30 cellular contexts compared by ENCODE assay signal in the genomic region with DNA sequence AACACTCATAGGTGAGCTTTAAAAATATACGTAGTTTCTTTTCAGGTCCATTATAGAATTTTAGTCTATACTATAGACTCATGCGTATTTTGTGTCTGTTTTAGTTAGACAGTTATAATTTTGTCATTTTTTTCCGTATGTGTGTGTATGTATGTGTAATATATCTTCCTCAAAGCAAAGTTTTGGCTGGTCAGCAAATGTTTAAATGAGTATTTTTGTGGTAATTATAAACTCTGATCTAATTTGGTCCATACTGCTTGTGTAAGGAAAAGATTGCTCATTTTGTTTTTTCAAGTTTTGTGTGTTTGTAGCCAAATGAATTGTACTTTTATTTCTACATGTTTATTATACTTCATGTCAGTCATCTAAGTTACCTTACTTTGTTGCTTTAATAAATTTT. TPM values are rescaled to one million over a fixed set of nuclear protein-coding genes. Genes with fewer than 3 reads are reported as not detected.
"Had no signal": no experiment of that assay in that cellular context is flagged by ENCODE, and none has a peak within 500 bp of the region (broad histone marks: within the 10 kb centered on the region; RNA-seq: fewer than 3 reads in every experiment).

No MANE protein-coding gene starts in this region.

- H3K27ac ChIP-seq: body of pancreas, esophagus squamous epithelium, gastrocnemius medialis, testis, VCaP had no signal

- H3K4me1 ChIP-seq: body of pancreas, gastrocnemius medialis, testis had no signal

- H3K27ac Mint-ChIP-seq: activated CD4-positive, alpha-beta memory T cell treated with anti-CD3 and anti-CD28 coated beads, Interleukin-2, amount 10 ng/mL, durations not matched to agents 7 days and 5 days; activated CD4-positive, alpha-beta T cell treated with anti-CD3 and anti-CD28 coated beads, Interleukin-2, amount 10 ng/mL, durations not matched to agents 7 days and 5 days; activated naive CD8-positive, alpha-beta T cell had no signal

- FAIRE-seq: urothelium cell line had no signal

- H3K27me3 ChIP-seq: body of pancreas, colonic mucosa, esophagus squamous epithelium, gastrocnemius medialis, testis had no signal

- H3K4me3 Mint-ChIP-seq: activated CD4-positive, alpha-beta memory T cell treated with anti-CD3 and anti-CD28 coated beads, Interleukin-2, amount 10 ng/mL, durations not matched to agents 7 days and 5 days; activated CD4-positive, alpha-beta T cell treated with anti-CD3 and anti-CD28 coated beads, Interleukin-2, amount 10 ng/mL, durations not matched to agents 7 days and 5 days; activated naive CD8-positive, alpha-beta T cell; activated T-cell treated with anti-CD3 and anti-CD28 coated beads, Interleukin-2, amount 50 U/mL, for 4 hours; naive thymus-derived CD8-positive, alpha-beta T cell; neural crest cell had no signal

- DNase-seq: activated CD4-positive, alpha-beta memory T cell treated with anti-CD3 and anti-CD28 coated beads, Interleukin-2, amount 10 ng/mL, durations not matched to agents 7 days and 5 days; activated CD4-positive, alpha-beta T cell treated with anti-CD3 and anti-CD28 coated beads, Interleukin-2, amount 10 ng/mL, durations not matched to agents 7 days and 5 days; activated CD8-positive, alpha-beta memory T cell treated with anti-CD3 and anti-CD28 coated beads, Interleukin-2, amount 50 U/mL, for 48 hours; activated naive CD4-positive, alpha-beta T cell; activated T-cell treated with anti-CD3 and anti-CD28 coated beads, Interleukin-2, amount 50 U/mL, for 4 hours; anterior cingulate cortex; body of pancreas; cerebellar nuclear complex; colonic mucosa; effector CD8-positive, alpha-beta T cell; esophagus squamous epithelium; gastrocnemius medialis; glutamatergic neuron; islet precursor cell; left colon; naive thymus-derived CD8-positive, alpha-beta T cell; nucleus accumbens; right cardiac atrium; stimulated activated CD4-positive, alpha-beta T cell treated with anti-CD3 and anti-CD28 coated beads, Interleukin-15, amount 100 ng/mL, for 24 hours; stimulated activated CD4-positive, alpha-beta T cell treated with anti-CD3 and anti-CD28 coated beads, Interleukin-2, amount 100 ng/mL, for 24 hours; stimulated activated naive CD4-positive, alpha-beta T cell; testis; trophoblast cell had no signal

- H3K36me3 ChIP-seq: colonic mucosa, gastrocnemius medialis had no signal

- H3K9me3 ChIP-seq: body of pancreas, colonic mucosa, esophagus squamous epithelium, gastrocnemius medialis, testis had no signal

- ATAC-seq: activated T-cell treated with anti-CD3 and anti-CD28 coated beads, Interleukin-2, amount 50 U/mL, for 4 hours; body of pancreas; gastrocnemius medialis; left colon; naive thymus-derived CD8-positive, alpha-beta T cell; right cardiac atrium had no signal

- H3K9me3 Mint-ChIP-seq: activated CD4-positive, alpha-beta memory T cell treated with anti-CD3 and anti-CD28 coated beads, Interleukin-2, amount 10 ng/mL, durations not matched to agents 7 days and 5 days; activated CD4-positive, alpha-beta T cell treated with anti-CD3 and anti-CD28 coated beads, Interleukin-2, amount 10 ng/mL, durations not matched to agents 7 days and 5 days; activated T-cell treated with anti-CD3 and anti-CD28 coated beads, Interleukin-2, amount 50 U/mL, for 4 hours; naive thymus-derived CD8-positive, alpha-beta T cell; neural crest cell had no signal

- H3K4me3 ChIP-seq: body of pancreas, colonic mucosa, esophagus squamous epithelium, gastrocnemius medialis, testis had no signal

- H3K27me3 Mint-ChIP-seq: activated CD4-positive, alpha-beta memory T cell treated with anti-CD3 and anti-CD28 coated beads, Interleukin-2, amount 10 ng/mL, durations not matched to agents 7 days and 5 days; activated CD4-positive, alpha-beta T cell treated with anti-CD3 and anti-CD28 coated beads, Interleukin-2, amount 10 ng/mL, durations not matched to agents 7 days and 5 days; activated naive CD8-positive, alpha-beta T cell; naive thymus-derived CD8-positive, alpha-beta T cell had no signal

RNA-seq across cellular contexts. Expression of gene KCTD4, which starts 20.5 kb away (rescaled TPM):
- total RNA-seq: activated CD4-positive, alpha-beta memory T cell treated with anti-CD3 and anti-CD28 coated beads, Interleukin-2, amount 10 ng/mL, durations not matched to agents 7 days and 5 days; activated CD4-positive, alpha-beta T cell treated with anti-CD3 and anti-CD28 coated beads, Interleukin-2, amount 10 ng/mL, durations not matched to agents 7 days and 5 days; activated T-cell treated with anti-CD3 and anti-CD28 coated beads, Interleukin-2, amount 50 U/mL, for 4 hours; body of pancreas; dermis microvascular lymphatic vessel endothelial cell; esophagus squamous epithelium; gastrocnemius medialis; naive thymus-derived CD8-positive, alpha-beta T cell; neural crest cell; pulmonary artery endothelial cell; T-helper 1 cell treated with Interleukin-12 subunit alpha and Interleukin-12 subunit beta and Interleukin-4 antibody, amounts not matched to agents 30 ng/mL and 1 ng/mL, for 36 hours; testis had no signal
